25 cellular contexts compared by ENCODE assay signal in the genomic region with DNA sequence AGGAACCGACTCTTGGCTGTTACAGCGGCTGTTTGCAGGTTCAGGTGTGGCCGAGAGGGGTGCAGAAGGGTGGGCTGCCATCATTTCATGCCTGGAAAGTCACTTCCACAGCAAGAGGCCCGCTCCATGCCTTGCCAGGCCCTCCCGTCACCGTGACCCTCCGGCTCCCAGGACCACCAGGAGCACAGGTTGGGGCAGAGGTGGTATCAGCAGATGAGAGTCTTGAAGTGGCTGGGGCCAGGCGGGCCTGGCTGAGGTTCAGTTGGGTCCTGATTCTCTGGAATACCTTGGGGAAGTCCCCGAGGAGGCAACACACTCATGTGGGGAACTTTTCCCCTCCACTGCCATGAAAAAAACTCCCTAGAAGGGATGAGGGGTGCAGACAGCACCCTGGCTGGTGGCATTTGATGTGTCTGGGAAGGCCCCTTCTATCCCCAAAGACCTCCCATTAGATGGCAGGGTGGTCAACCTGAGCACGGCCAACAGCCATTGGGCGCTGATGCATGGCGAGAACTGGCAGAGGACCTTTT. TPM values are rescaled to one million over a fixed set of nuclear protein-coding genes. Genes with fewer than 3 reads are reported as not detected.
DNase-seq lines count a peak whose midpoint lies in the region; ATAC-seq, FAIRE-seq and TF ChIP-seq lines count a peak whose summit lies in the region.
"Had no signal": no experiment of that assay in that cellular context is flagged by ENCODE, and none has a peak within 500 bp of the region (broad histone marks: within the 10 kb centered on the region; RNA-seq: fewer than 3 reads in every experiment).

No MANE protein-coding gene starts in this region.

- H3K4me1 ChIP-seq in OCI-LY3 (ENCODE audit: low read length) (peaks cover 75% of the 10 kb centered on the region), kidney (ENCODE audit: control insufficient read depth in 1 of 2, insufficient read depth in 1 of 2, low read depth in 1 of 2, low read length in 2 of 2) (no peaks in the 10 kb centered on the region), esophagus muscularis mucosa (no peaks in the 10 kb centered on the region)

- H3K9ac ChIP-seq in OCI-LY3 (ENCODE audit: low read length) (peak overlapping the region; percentile 1; the same call in 1 of the 2 replicates), kidney (ENCODE audit: low read length in 2 of 2) (no peak overlapping the region)
- H3K9ac ChIP-seq: KMS-11 had no signal

- peak; percentile 78 for DNase-seq in kidney
- DNase-seq in stimulated activated naive B cell treated with anti-CD40 and anti-IgM and Interleukin-4, amounts not matched to agents 10 μg/mL and 1 μg/mL and 100 μg/mL, for 72 hours, result peak; percentile 84
- DNase-seq in esophagus muscularis mucosa (ENCODE audit: extremely low spot score), result no peak
- no peak for DNase-seq in KG1 (lab: John Stamatoyannopoulos, UW)
- DNase-seq: activated naive CD4-positive, alpha-beta T cell treated with anti-CD3 and anti-CD28 coated beads, Interleukin-2, amount 10 ng/mL, durations not matched to agents 7 days and 5 days; aorta; CD4-positive, alpha-beta memory T cell; DMS 273 treated with DMSO at 0.1 percent for 48 hours; MV-4-11; NCI-H510A treated with DMSO at 0.1 percent for 48 hours; T-helper 2 cell had no signal

- WGBS in esophagus muscularis mucosa, result 88% methylated on average over 12 of the region's 12 CpGs

- peaks cover 1 to 3% of the 10 kb centered on the region in 2 donors for H3K9me3 Mint-ChIP-seq in stimulated activated naive B cell treated with anti-CD40 and anti-IgM and Interleukin-4, amounts not matched to agents 10 μg/mL and 1 μg/mL and 100 μg/mL, for 72 hours
- H3K9me3 Mint-ChIP-seq: activated naive CD4-positive, alpha-beta T cell treated with anti-CD3 and anti-CD28 coated beads, Interleukin-2, amount 10 ng/mL, durations not matched to agents 7 days and 5 days had no signal

- H2AFZ ChIP-seq in OCI-LY3 (ENCODE audit: low read depth, low read length), result no peak overlapping the region
- H2AFZ ChIP-seq: GM23338 had no signal

- intact Hi-C loops in kidney (cut with DNase I) (no loop called here), esophagus muscularis mucosa (cut with DNase I) (no loop called here)

- TF ChIP-seq POLR2A in GM19193 (IDR thresholded peaks at IDR 0.05; ENCODE audit: extremely low read depth, insufficient read depth, insufficient read length) (peak; percentile 11), esophagus muscularis mucosa (IDR thresholded peaks at IDR 0.05; ENCODE audit: low read depth) (no peak)

- H3K79me2 ChIP-seq in OCI-LY3 (ENCODE audit: low read length), result no peaks in the 10 kb centered on the region

- H3K9me3 ChIP-seq in OCI-LY3 (ENCODE audit: insufficient read depth, low read length) (no peaks in the 10 kb centered on the region), kidney (ENCODE audit: control insufficient read depth in 1 of 2, low read length in 2 of 2) (no peaks in the 10 kb centered on the region), esophagus muscularis mucosa (no peaks in the 10 kb centered on the region)
- H3K9me3 ChIP-seq: neutrophil had no signal

- peaks cover 13% of the 10 kb centered on the region; the same call in 1 of the 2 replicates for H4K20me1 ChIP-seq in OCI-LY3 (ENCODE audit: insufficient read depth, low read length)

- peaks cover 68 to 91% of the 10 kb centered on the region in 2 donors for H3K4me1 Mint-ChIP-seq in stimulated activated naive B cell treated with anti-CD40 and anti-IgM and Interleukin-4, amounts not matched to agents 10 μg/mL and 1 μg/mL and 100 μg/mL, for 72 hours

- H3K36me3 ChIP-seq in OCI-LY3 (replicated peaks; ENCODE audit: low read depth, low read length) (peaks cover 2% of the 10 kb centered on the region), kidney (ENCODE audit: control insufficient read depth in 1 of 2, insufficient read depth in 2 of 2, low read length in 2 of 2) (no peaks in the 10 kb centered on the region), esophagus muscularis mucosa (peaks cover 0 to 7% (median 3%) of the 10 kb centered on the region in 4 donors)
- H3K36me3 ChIP-seq: cardiac muscle cell had no signal

- no peak for FAIRE-seq in kidney (lab: Jason Lieb, UNC)
- FAIRE-seq: RCC 7860 had no signal

- H3K4me2 ChIP-seq in OCI-LY3 (ENCODE audit: low read length), result peak overlapping the region; percentile 5
- H3K4me2 ChIP-seq: GM23338, KMS-11 had no signal

- H3K27me3 ChIP-seq in OCI-LY3 (ENCODE audit: low read depth, low read length) (no peaks in the 10 kb centered on the region), esophagus muscularis mucosa (peaks cover 0 to 6% (median 0%) of the 10 kb centered on the region in 4 donors)
- H3K27me3 ChIP-seq: cardiac muscle cell, neutrophil had no signal

- H3K27ac ChIP-seq in OCI-LY3 (ENCODE audit: low read length) (peak overlapping the region; percentile 38), kidney (ENCODE audit: low read depth in 2 of 2, low read length in 2 of 2) (no peak overlapping the region), esophagus muscularis mucosa (replicated peaks in 1 of 4) (no peak overlapping the region)
- H3K27ac ChIP-seq: cardiac muscle cell, KMS-11, neutrophil, SK-N-MC, skin epidermis had no signal

- ATAC-seq in stimulated activated naive B cell treated with anti-CD40 and anti-IgM and Interleukin-4, amounts not matched to agents 10 μg/mL and 1 μg/mL and 100 μg/mL, for 72 hours (replicated peaks), result peak; percentile 67 to 70
- ATAC-seq in GM21360 (IDR thresholded peaks at IDR 0.05; ENCODE audit: unreplicated experiment), result no peak
- ATAC-seq: GM23338 had no signal

- peak overlapping the region; percentile 71 to 80 for H3K4me3 Mint-ChIP-seq in stimulated activated naive B cell treated with anti-CD40 and anti-IgM and Interleukin-4, amounts not matched to agents 10 μg/mL and 1 μg/mL and 100 μg/mL, for 72 hours
- H3K4me3 Mint-ChIP-seq: activated naive CD4-positive, alpha-beta T cell treated with anti-CD3 and anti-CD28 coated beads, Interleukin-2, amount 10 ng/mL, durations not matched to agents 7 days and 5 days; activated T-helper 1 cell treated with anti-CD3 and anti-CD28 coated beads, Interleukin-12 subunit alpha, Interleukin-12 subunit beta, Interleukin-2, Interleukin-4 antibody, amounts not matched to agents 30 ng/mL and 10 ng/mL and 1 ng/mL, durations not matched to agents 14 hours and 24 hours and 36 hours; CD4-positive, alpha-beta memory T cell; GM23338 had no signal

- no peak for TF ChIP-seq EP300 in esophagus muscularis mucosa (IDR thresholded peaks at IDR 0.05)

- H3K27ac Mint-ChIP-seq in stimulated activated naive B cell treated with anti-CD40 and anti-IgM and Interleukin-4, amounts not matched to agents 10 μg/mL and 1 μg/mL and 100 μg/mL, for 72 hours, result peak overlapping the region; percentile 100
- H3K27ac Mint-ChIP-seq: activated naive CD4-positive, alpha-beta T cell treated with anti-CD3 and anti-CD28 coated beads, Interleukin-2, amount 10 ng/mL, durations not matched to agents 7 days and 5 days; activated T-helper 1 cell treated with anti-CD3 and anti-CD28 coated beads, Interleukin-12 subunit alpha, Interleukin-12 subunit beta, Interleukin-2, Interleukin-4 antibody, amounts not matched to agents 30 ng/mL and 10 ng/mL and 1 ng/mL, durations not matched to agents 14 hours and 24 hours and 36 hours; GM23338 had no signal

- H3K36me3 Mint-ChIP-seq in stimulated activated naive B cell treated with anti-CD40 and anti-IgM and Interleukin-4, amounts not matched to agents 10 μg/mL and 1 μg/mL and 100 μg/mL, for 72 hours, result peaks cover 8 to 26% of the 10 kb centered on the region in 2 donors
- H3K36me3 Mint-ChIP-seq: activated naive CD4-positive, alpha-beta T cell treated with anti-CD3 and anti-CD28 coated beads, Interleukin-2, amount 10 ng/mL, durations not matched to agents 7 days and 5 days had no signal

- TF ChIP-seq CTCF in OCI-LY3 (IDR thresholded peaks at IDR 0.05; ENCODE audit: low read depth, low read length) (no peak), kidney (IDR thresholded peaks at IDR 0.05; ENCODE audit: borderline replicate concordance, extremely low read depth, insufficient read depth) (no peak), esophagus muscularis mucosa (IDR thresholded peaks at IDR 0.05) (no peak)

- H3K4me3 ChIP-seq in OCI-LY3 (ENCODE audit: low read length) (no peak overlapping the region), kidney (ENCODE audit: low read length in 2 of 2) (no peak overlapping the region), esophagus muscularis mucosa (no peak overlapping the region)
- H3K4me3 ChIP-seq: cardiac muscle cell, GM23338, SK-N-MC, skin epidermis had no signal

- no peaks in the 10 kb centered on the region for H3K27me3 Mint-ChIP-seq in stimulated activated naive B cell treated with anti-CD40 and anti-IgM and Interleukin-4, amounts not matched to agents 10 μg/mL and 1 μg/mL and 100 μg/mL, for 72 hours
- H3K27me3 Mint-ChIP-seq: activated naive CD4-positive, alpha-beta T cell treated with anti-CD3 and anti-CD28 coated beads, Interleukin-2, amount 10 ng/mL, durations not matched to agents 7 days and 5 days; CD4-positive, alpha-beta memory T cell had no signal

RNA-seq across cellular contexts. Expression of gene IRF4, which starts 34.2 kb away (rescaled TPM):
- 23.7 TPM for total RNA-seq in kidney
- not detected for polyA plus RNA-seq in kidney (ENCODE audit: insufficient read depth, low read depth, low replicate concordance)
- 1 to 10 TPM in 3 of 4 donors, under 1 TPM in 1; 0.29 to 9.5 (median 3.3) TPM for total RNA-seq in esophagus muscularis mucosa
- total RNA-seq: cardiac muscle cell, glomerular endothelial cell, HT-29, lung microvascular endothelial cell had no signal
- polyA plus RNA-seq: cardiac muscle cell had no signal

Comparison
In these comparisons a context has a peak if more than half of its experiments do, and no peak if none do; other contexts are left out.
1. DNase-seq: peak in kidney (single experiment) and stimulated activated naive B cell treated with anti-CD40 and anti-IgM and Interleukin-4, amounts not matched to agents 10 μg/mL and 1 μg/mL and 100 μg/mL, for 72 hours (single experiment); none in esophagus muscularis mucosa (single experiment) and KG1 (single experiment).